In genomic region chr2:238380785-238381184, GRCh38 we compare ENCODE assay signal across 13 cellular contexts. TPM values are rescaled to one million over a fixed set of nuclear protein-coding genes. Genes with fewer than 3 reads are reported as not detected.
DNase-seq lines count a peak whose midpoint lies in the region; ATAC-seq, FAIRE-seq and TF ChIP-seq lines count a peak whose summit lies in the region.
"Had no signal": no experiment of that assay in that cellular context is flagged by ENCODE, and none has a peak within 500 bp of the region (broad histone marks: within the 10 kb centered on the region; RNA-seq: fewer than 3 reads in every experiment).

No MANE protein-coding gene starts in this region.

- no peak for FAIRE-seq in bronchial epithelial cell (lab: Jason Lieb, UNC)
- FAIRE-seq in small intestine (lab: Jason Lieb, UNC): no peak

- no peak for DNase-seq in CD14-positive monocyte (ENCODE audit: low spot score)
- peak; percentile 97 for DNase-seq in bronchial epithelial cell (ENCODE audit: low read depth)
- DNase-seq in left lung: no peak
- no peak for DNase-seq in small intestine
- no peak for DNase-seq in stomach
- DNase-seq in GM10248 (ENCODE audit: extremely low spot score): no peak
- DNase-seq in Right ventricle myocardium superior: no peak
- DNase-seq: activated CD8-positive, alpha-beta memory T cell treated with anti-CD3 and anti-CD28 coated beads, Interleukin-2, amount 50 U/mL, for 4 hours; anterior cingulate cortex; esophagus squamous epithelium; KG1; T-helper 17 cell had no signal

- ATAC-seq in left lung (peak; percentile 46), Right ventricle myocardium superior (ENCODE audit: poor library complexity) (no peak)
- ATAC-seq: T-helper 17 cell had no signal

- H3K36me3 Mint-ChIP-seq in CD14-positive monocyte: no peaks in the 10 kb centered on the region

- CTCF ChIA-PET in GM10248 (lab: Yijun Ruan, JAX): interaction anchor here (0.9 kb wide), 1 partner anchor 11 kb away, joined by 4 read pairs; no protein-coding TSS in a partner anchor

- TF ChIP-seq CTCF in CD14-positive monocyte (IDR thresholded peaks at IDR 0.05) (no peak), bronchial epithelial cell (IDR thresholded peaks at IDR 0.05; ENCODE audit: insufficient read depth, low read length, severe bottlenecking) (no peak), left lung (IDR thresholded peaks at IDR 0.05) (no peak), stomach (IDR thresholded peaks at IDR 0.05) (no peak), GM10248 (IDR thresholded peaks at IDR 0.05; ENCODE audit: control extremely low read depth, extremely low read depth, low read depth, missing control alignments) (no peak)

- WGBS in small intestine, 3 donors: 75 to 87% (median 86%) methylated on average over 1 of the region's 1 CpG
- WGBS in stomach, 5 donors: 68 to 81% (median 74%) methylated on average over 1 of the region's 1 CpG

- POLR2A ChIA-PET in GM10248 (lab: Yijun Ruan, JAX): no interaction called here

- H3K27me3 ChIP-seq in HUES6 (ENCODE audit: control insufficient read depth, insufficient read depth, low read length) (no peaks in the 10 kb centered on the region), bronchial epithelial cell (ENCODE audit: control insufficient read depth, insufficient read depth, low read length) (no peaks in the 10 kb centered on the region), left lung (no peaks in the 10 kb centered on the region), small intestine (ENCODE audit: control insufficient read depth in 2 of 2, insufficient read depth in 2 of 2, low read length in 2 of 2) (no peaks in the 10 kb centered on the region), stomach (no peaks in the 10 kb centered on the region)
- H3K27me3 ChIP-seq: esophagus squamous epithelium had no signal

- no peaks in the 10 kb centered on the region for H3K27me3 Mint-ChIP-seq in CD14-positive monocyte (ENCODE audit: low read depth in 3 of 3)
- H3K27me3 Mint-ChIP-seq: T-helper 17 cell had no signal

- intact Hi-C loops in CD14-positive monocyte (cut with micrococcal nuclease) (no loop called here), left lung (cut with DNase I) (no loop called here), stomach (cut with DNase I; ENCODE audit: low total_unique reads) (no loop called here), Right ventricle myocardium superior (cut with DNase I) (no loop called here)

- TF ChIP-seq EP300 in stomach (IDR thresholded peaks at IDR 0.05): no peak

- peaks cover 20% of the 10 kb centered on the region for H3K4me1 ChIP-seq in HUES6 (ENCODE audit: control insufficient read depth, insufficient read depth, low read length)
- H3K4me1 ChIP-seq in left lung: peaks cover 0 to 79% of the 10 kb centered on the region in 2 donors
- no peaks in the 10 kb centered on the region for H3K4me1 ChIP-seq in small intestine (ENCODE audit: control insufficient read depth in 2 of 2, insufficient read depth in 1 of 2, low read depth in 1 of 2, low read length in 1 of 2)
- peaks cover 0 to 40% (median 9%) of the 10 kb centered on the region in 4 donors for H3K4me1 ChIP-seq in stomach

- H3K4me3 ChIP-seq in HUES6 (ENCODE audit: low read depth, low read length) (no peak overlapping the region), bronchial epithelial cell (ENCODE audit: low read depth, low read length) (no peak overlapping the region), left lung (no peak overlapping the region), small intestine (ENCODE audit: low read depth in 1 of 2, low read length in 2 of 2) (no peak overlapping the region), stomach (no peak overlapping the region)
- H3K4me3 ChIP-seq: esophagus squamous epithelium had no signal

- H3K27ac ChIP-seq in HUES6 (ENCODE audit: low read depth, low read length) (peak overlapping the region; percentile 42; the same call in 1 of the 2 replicates), left lung (no peak overlapping the region), small intestine (ENCODE audit: low read depth in 1 of 2, low read length in 1 of 2) (no peak overlapping the region), stomach (no peak overlapping the region)

- peaks cover 2 to 15% (median 5%) of the 10 kb centered on the region in 7 donors for H3K9me3 Mint-ChIP-seq in CD14-positive monocyte

- no peak for TF ChIP-seq POLR2A in stomach (IDR thresholded peaks at IDR 0.05)

- H3K4me3 Mint-ChIP-seq in CD14-positive monocyte: no peak overlapping the region
- H3K4me3 Mint-ChIP-seq: T-helper 17 cell had no signal

- H3K36me3 ChIP-seq in HUES6 (ENCODE audit: control insufficient read depth, insufficient read depth, low read length) (peaks cover 3% of the 10 kb centered on the region; the same call in 1 of the 2 replicates), bronchial epithelial cell (ENCODE audit: control insufficient read depth, insufficient read depth, low read length) (peaks cover 1% of the 10 kb centered on the region), left lung (peaks cover 0 to 8% of the 10 kb centered on the region in 2 donors), small intestine (ENCODE audit: control insufficient read depth in 2 of 2, insufficient read depth in 2 of 2, low read length in 2 of 2) (no peaks in the 10 kb centered on the region), stomach (peaks cover 0 to 27% (median 16%) of the 10 kb centered on the region in 4 donors)

- H3K4me1 Mint-ChIP-seq in CD14-positive monocyte: peaks cover 93% of the 10 kb centered on the region

- peaks cover 6% of the 10 kb centered on the region; the same call in 1 of the 2 replicates for H3K9me3 ChIP-seq in HUES6 (ENCODE audit: control insufficient read depth, insufficient read depth, low read depth, low read length)
- no peaks in the 10 kb centered on the region for H3K9me3 ChIP-seq in left lung
- no peaks in the 10 kb centered on the region for H3K9me3 ChIP-seq in small intestine (ENCODE audit: control insufficient read depth, low read depth)
- no peaks in the 10 kb centered on the region for H3K9me3 ChIP-seq in stomach
- H3K9me3 ChIP-seq: esophagus squamous epithelium had no signal

- no peak overlapping the region for H3K9ac ChIP-seq in HUES6 (ENCODE audit: low read length)

- H3K27ac Mint-ChIP-seq in CD14-positive monocyte: peak overlapping the region; percentile 55 to 98 (median 86)
- H3K27ac Mint-ChIP-seq: T-helper 17 cell had no signal

RNA-seq across cellular contexts. Expression of gene ASB1, which starts 45.9 kb away (rescaled TPM):
- 10 to 100 TPM; 15.1 to 16.0 TPM for polyA plus RNA-seq in CD14-positive monocyte
- 41.9 and 70.2 TPM in 2 replicates for total RNA-seq in bronchial epithelial cell
- total RNA-seq in left lung: 10 to 100 TPM; 16.6 to 27.0 TPM
- 10 to 100 TPM; 11.2 to 20.3 (median 14.3) TPM for polyA plus RNA-seq in small intestine
- total RNA-seq in stomach: 10 to 100 TPM; 10.7 to 36.8 (median 20.6) TPM
- polyA plus RNA-seq in stomach: 10 to 100 TPM; 15.4 to 20.6 (median 16.5) TPM
- total RNA-seq in Right ventricle myocardium superior: 69.8 TPM
